Comparison of ENCODE assay signal across 32 cellular contexts in the genomic region with DNA sequence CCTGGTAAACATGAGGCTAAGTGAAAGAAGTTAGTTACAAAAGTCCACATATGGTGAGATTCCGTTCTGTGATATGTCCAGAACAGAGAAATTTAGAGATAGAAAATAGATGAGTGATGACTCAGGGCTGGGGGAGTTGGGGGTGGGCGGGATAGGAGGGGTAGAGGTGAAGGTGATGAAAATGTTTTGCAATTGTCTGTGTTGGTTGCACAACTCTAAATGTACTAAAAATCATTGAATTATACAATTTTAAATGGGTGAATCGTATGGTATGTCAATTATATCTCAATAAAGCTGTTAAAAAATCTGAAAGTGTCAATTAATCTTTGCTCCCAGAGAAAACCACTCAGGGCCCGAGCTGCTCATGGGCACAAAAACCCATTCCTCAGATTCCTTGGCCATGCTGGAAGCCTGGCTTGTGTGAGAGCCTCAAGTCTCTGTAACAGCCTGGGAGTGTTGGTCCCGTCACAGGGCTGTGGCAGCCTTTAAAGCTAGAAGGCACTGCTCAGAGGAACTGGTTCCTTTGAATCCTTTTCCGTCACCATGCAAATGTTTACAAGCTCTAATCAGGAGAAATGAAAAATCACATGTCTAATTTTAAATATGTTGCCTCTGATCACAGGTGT.
DNase-seq lines count a peak whose midpoint lies in the region; ATAC-seq, FAIRE-seq and TF ChIP-seq lines count a peak whose summit lies in the region.
"Had no signal": no experiment of that assay in that cellular context is flagged by ENCODE, and none has a peak within 500 bp of the region (broad histone marks: within the 10 kb centered on the region; RNA-seq: fewer than 3 reads in every experiment).

No MANE protein-coding gene starts in this region.

- H3K9ac ChIP-seq in endothelial cell of umbilical vein (replicated peaks; ENCODE audit: extremely low read depth, insufficient read depth, low read length) (no peak overlapping the region), mesenchymal stem cell (ENCODE audit: low read length) (no peak overlapping the region)

- no peaks in the 10 kb centered on the region for H3K79me1 ChIP-seq in mesenchymal stem cell (replicated peaks; ENCODE audit: low read length, poor library complexity, severe bottlenecking)

- 61% methylated on average over 4 of the region's 6 CpGs for whole genome bisulfite sequencing in mesenchymal stem cell

- dilution Hi-C loops in endothelial cell of umbilical vein (cut with MboI; ENCODE audit: extremely low pct_ligation_motif_present, low sequenced_read_pairs) = no loop called here

- no peaks in the 10 kb centered on the region for H3K36me3 ChIP-seq in endothelial cell of umbilical vein (ENCODE audit: control insufficient read depth in 2 of 2, extremely low read depth in 1 of 2, insufficient read depth in 2 of 2, low read length in 2 of 2)
- H3K36me3 ChIP-seq in mesenchymal stem cell (ENCODE audit: control insufficient read depth in 1 of 2, insufficient read depth in 2 of 2, low read depth in 1 of 2, low read length in 2 of 2) = no peaks in the 10 kb centered on the region
- no peaks in the 10 kb centered on the region for H3K36me3 ChIP-seq in upper lobe of right lung
- H3K36me3 ChIP-seq in WERI-Rb-1 = no peaks in the 10 kb centered on the region
- H3K36me3 ChIP-seq in effector memory CD4-positive, alpha-beta T cell (ENCODE audit: control insufficient read depth, insufficient read depth, low read length) = no peaks in the 10 kb centered on the region
- H3K36me3 ChIP-seq: adrenal gland, left ventricle myocardium inferior, upper lobe of left lung had no signal

- H3K14ac ChIP-seq in mesenchymal stem cell (ENCODE audit: low read length in 2 of 2) = no peak overlapping the region

- H3K9me3 ChIP-seq in endothelial cell of umbilical vein (replicated peaks; ENCODE audit: control insufficient read depth, insufficient read depth, low read length) = no peaks in the 10 kb centered on the region
- H3K9me3 ChIP-seq in mesenchymal stem cell (ENCODE audit: control insufficient read depth, low read length) = no peaks in the 10 kb centered on the region
- H3K9me3 ChIP-seq in upper lobe of right lung = no peaks in the 10 kb centered on the region
- no peaks in the 10 kb centered on the region for H3K9me3 ChIP-seq in WERI-Rb-1 (ENCODE audit: severe bottlenecking)
- no peaks in the 10 kb centered on the region for H3K9me3 ChIP-seq in effector memory CD4-positive, alpha-beta T cell (ENCODE audit: control insufficient read depth, low read length)
- H3K9me3 ChIP-seq: adrenal gland, left ventricle myocardium inferior, upper lobe of left lung had no signal

- H3K4me2 ChIP-seq in endothelial cell of umbilical vein (ENCODE audit: insufficient read depth, low read length) (no peak overlapping the region), mesenchymal stem cell (ENCODE audit: low read length, poor library complexity, severe bottlenecking) (no peak overlapping the region)
- H3K4me2 ChIP-seq: hepatocyte had no signal

- H2BK120ac ChIP-seq in mesenchymal stem cell (ENCODE audit: low read depth, low read length) = no peak overlapping the region

- H4K8ac ChIP-seq in mesenchymal stem cell (ENCODE audit: low read length) = no peak overlapping the region

- H2AFZ ChIP-seq in endothelial cell of umbilical vein (ENCODE audit: low read depth, low read length) (no peak overlapping the region), mesenchymal stem cell (ENCODE audit: low read depth, low read length) (no peak overlapping the region)
- H2AFZ ChIP-seq: hepatocyte had no signal

- no peak overlapping the region for H2BK12ac ChIP-seq in mesenchymal stem cell (ENCODE audit: low read length in 2 of 2)

- no peak overlapping the region for H3K18ac ChIP-seq in mesenchymal stem cell (ENCODE audit: low read depth in 1 of 2, low read length in 2 of 2)

- H3K23ac ChIP-seq in mesenchymal stem cell (ENCODE audit: low read length in 2 of 2) = no peak overlapping the region

- H3K4me3 ChIP-seq in endothelial cell of umbilical vein (replicated peaks in 1 of 3; ENCODE audit: insufficient read depth in 1 of 3, low read depth in 1 of 3, low read length in 3 of 3) (no peak overlapping the region), mesenchymal stem cell (ENCODE audit: insufficient read depth in 1 of 2, low read depth in 1 of 2, low read length in 2 of 2) (no peak overlapping the region), upper lobe of right lung (no peak overlapping the region), WERI-Rb-1 (ENCODE audit: low read depth, low read length) (no peak overlapping the region)
- H3K4me3 ChIP-seq in effector memory CD4-positive, alpha-beta T cell (ENCODE audit: insufficient read depth, low read depth, low read length, poor library complexity, severe bottlenecking) = no peak overlapping the region
- H3K4me3 ChIP-seq: adrenal gland, hepatocyte, left ventricle myocardium inferior, upper lobe of left lung had no signal

- H3K4ac ChIP-seq in mesenchymal stem cell (ENCODE audit: low read depth in 1 of 2, low read length in 2 of 2) = no peak overlapping the region

- no peaks in the 10 kb centered on the region for H3K27me3 ChIP-seq in endothelial cell of umbilical vein (ENCODE audit: control insufficient read depth in 2 of 2, insufficient read depth in 2 of 2, low read length in 2 of 2)
- H3K27me3 ChIP-seq in mesenchymal stem cell (ENCODE audit: control insufficient read depth in 1 of 2, insufficient read depth in 1 of 2, low read length in 2 of 2) = no peaks in the 10 kb centered on the region
- H3K27me3 ChIP-seq in upper lobe of right lung = no peaks in the 10 kb centered on the region
- no peaks in the 10 kb centered on the region for H3K27me3 ChIP-seq in WERI-Rb-1 (ENCODE audit: insufficient read depth, low read depth, severe bottlenecking)
- no peaks in the 10 kb centered on the region for H3K27me3 ChIP-seq in effector memory CD4-positive, alpha-beta T cell (replicated peaks; ENCODE audit: control insufficient read depth, insufficient read depth, low read length, poor library complexity, severe bottlenecking)
- H3K27me3 ChIP-seq: adrenal gland, hepatocyte, upper lobe of left lung had no signal

- CTCF ChIA-PET in endothelial cell of umbilical vein (lab: Charles Lee) = no interaction called here

- no peaks in the 10 kb centered on the region for H3K4me1 ChIP-seq in endothelial cell of umbilical vein (ENCODE audit: control insufficient read depth, extremely low read depth, insufficient read depth, low read length)
- H3K4me1 ChIP-seq in mesenchymal stem cell (ENCODE audit: control insufficient read depth, insufficient read depth, low read depth, low read length) = no peaks in the 10 kb centered on the region
- no peaks in the 10 kb centered on the region for H3K4me1 ChIP-seq in upper lobe of right lung
- no peaks in the 10 kb centered on the region for H3K4me1 ChIP-seq in effector memory CD4-positive, alpha-beta T cell (ENCODE audit: control insufficient read depth, insufficient read depth, low read length, poor library complexity, severe bottlenecking)
- H3K4me1 ChIP-seq: adrenal gland, upper lobe of left lung had no signal

- no peak for TF ChIP-seq POLR2A in endothelial cell of umbilical vein (IDR thresholded peaks at IDR 0.05; ENCODE audit: low read depth, low read length)

- BruUV-seq in endothelial cell of umbilical vein (replicated peaks; lab: Mats Ljungman, UMichigan) = no TSS peak

- H3K79me2 ChIP-seq in endothelial cell of umbilical vein (ENCODE audit: control insufficient read depth, insufficient read depth, low read length) = no peaks in the 10 kb centered on the region
- H3K79me2 ChIP-seq: hepatocyte had no signal

- DNase-seq in NCI-H748 (lab: John Stamatoyannopoulos, UW; ENCODE audit: unreplicated experiment) (peak; percentile 5), NCI-H748 treated with DMSO at 0.1 percent for 48 hours (lab: John Stamatoyannopoulos, UW) (no peak), endothelial cell of umbilical vein (ENCODE audit: low read depth, low spot score) (peak; percentile 0), mesenchymal stem cell (no peak), upper lobe of right lung (no peak), WERI-Rb-1 (no peak), NCI-H1092 treated with DMSO at 0.1 percent for 48 hours (lab: John Stamatoyannopoulos, UW) (no peak)
- DNase-seq in effector memory CD4-positive, alpha-beta T cell = no peak
- DNase-seq: activated CD8-positive, alpha-beta memory T cell treated with anti-CD3 and anti-CD28 coated beads, Interleukin-2, amount 50 U/mL, for 48 hours; activated CD8-positive, alpha-beta T cell treated with anti-CD3 and anti-CD28 coated beads for 36 hours; activated naive CD4-positive, alpha-beta T cell treated with anti-CD3 and anti-CD28 coated beads, Interleukin-2, amount 10 ng/mL, durations not matched to agents 7 days and 5 days; adrenal gland; AML-193; CD4-positive, alpha-beta memory T cell; cerebellar nuclear complex; dermis blood vessel endothelial cell; DND-41; GF-D8; IMR-90; left ventricle myocardium inferior; naive B cell; NCI-H1092; NCI-H1930; NCI-H524 treated with DMSO at 0.1 percent for 48 hours; nucleus accumbens; Right ventricle myocardium superior; upper lobe of left lung had no signal

- no peak overlapping the region for H2BK15ac ChIP-seq in mesenchymal stem cell (ENCODE audit: low read depth, poor library complexity, severe bottlenecking)

- no peaks in the 10 kb centered on the region for H3K9me1 ChIP-seq in endothelial cell of umbilical vein (replicated peaks; ENCODE audit: control insufficient read depth, extremely low read depth, insufficient read depth, low read length)

- ATAC-seq in upper lobe of right lung = peak; percentile 39
- ATAC-seq: activated CD8-positive, alpha-beta T cell treated with anti-CD3 and anti-CD28 coated beads for 36 hours; Panc1; stimulated activated memory B cell treated with anti-CD40 and anti-IgM and Interleukin-4, amounts not matched to agents 10 μg/mL and 1 μg/mL and 100 μg/mL, for 72 hours had no signal

- no peak overlapping the region for H2BK5ac ChIP-seq in mesenchymal stem cell (ENCODE audit: low read depth, low read length, poor library complexity, severe bottlenecking)

- no peak for FAIRE-seq in endothelial cell of umbilical vein (lab: Jason Lieb, UNC)
- FAIRE-seq: A204.1, D721Med had no signal

- POLR2A ChIA-PET in endothelial cell of umbilical vein (lab: Charles Lee) = no interaction called here

- TF ChIP-seq CTCF in endothelial cell of umbilical vein (IDR thresholded peaks at IDR 0.05; ENCODE audit: extremely low read depth in 1 of 2, insufficient read depth in 1 of 2, low read depth in 1 of 2, low read length in 2 of 2) (no peak), upper lobe of right lung (IDR thresholded peaks at IDR 0.05) (no peak), WERI-Rb-1 (IDR thresholded peaks at IDR 0.05; ENCODE audit: low read depth, low read length) (no peak)

- no peak overlapping the region for H2AK5ac ChIP-seq in mesenchymal stem cell (ENCODE audit: low read length, severe bottlenecking)

- no peak overlapping the region for H3K27ac ChIP-seq in endothelial cell of umbilical vein (ENCODE audit: insufficient read depth, low read depth, low read length)
- peak overlapping the region; percentile 1 for H3K27ac ChIP-seq in mesenchymal stem cell (ENCODE audit: low read length, poor library complexity, severe bottlenecking)
- no peak overlapping the region for H3K27ac ChIP-seq in upper lobe of right lung
- no peak overlapping the region for H3K27ac ChIP-seq in WERI-Rb-1
- H3K27ac ChIP-seq in effector memory CD4-positive, alpha-beta T cell (ENCODE audit: insufficient read depth, low read length, poor library complexity, severe bottlenecking) = no peak overlapping the region
- H3K27ac ChIP-seq: adrenal gland, hepatocyte, left ventricle myocardium inferior, upper lobe of left lung had no signal

- no peak overlapping the region for H4K91ac ChIP-seq in mesenchymal stem cell (ENCODE audit: low read length)

- intact Hi-C loops in endothelial cell of umbilical vein (cut with micrococcal nuclease) = no loop called here
- intact Hi-C loops in upper lobe of right lung (cut with DNase I) = no loop called here

- no peaks in the 10 kb centered on the region for H4K20me1 ChIP-seq in endothelial cell of umbilical vein (replicated peaks; ENCODE audit: control insufficient read depth, extremely low read depth, insufficient read depth, low read length)

Comparison
In these comparisons a context has a peak if more than half of its experiments do, and no peak if none do; other contexts are left out.
1. DNase-seq: peak in NCI-H748 (single experiment) and endothelial cell of umbilical vein (single experiment); none in NCI-H748 treated with DMSO at 0.1 percent for 48 hours (single experiment), mesenchymal stem cell (single experiment), upper lobe of right lung (single experiment), WERI-Rb-1 (single experiment), NCI-H1092 treated with DMSO at 0.1 percent for 48 hours (single experiment) and effector memory CD4-positive, alpha-beta T cell (0 of 3).